ENCODE assay signal across 14 cellular contexts in genomic region chr17:48840441-48840840, GRCh38. TPM values are rescaled to one million over a fixed set of nuclear protein-coding genes. Genes with fewer than 3 reads are reported as not detected.
DNase-seq lines count a peak whose midpoint lies in the region; ATAC-seq, FAIRE-seq and TF ChIP-seq lines count a peak whose summit lies in the region.
"Had no signal": no experiment of that assay in that cellular context is flagged by ENCODE, and none has a peak within 500 bp of the region (broad histone marks: within the 10 kb centered on the region; RNA-seq: fewer than 3 reads in every experiment).

No MANE protein-coding gene starts in this region.

- TF ChIP-seq CTCF in MM.1S (IDR thresholded peaks at IDR 0.05; ENCODE audit: low read length) = no peak
- no peak for TF ChIP-seq CTCF in ovary (IDR thresholded peaks at IDR 0.05)

- FAIRE-seq in GM19239 (lab: Jason Lieb, UNC) = no peak
- FAIRE-seq: endometrium had no signal

- no peak overlapping the region for H2AFZ ChIP-seq in MM.1S (ENCODE audit: low read length)

- DNase-seq in MM.1S (no peak), ovary (no peak), NCI-H2227 treated with DMSO at 0.1 percent for 48 hours (lab: John Stamatoyannopoulos, UW) (no peak), GM19239 (ENCODE audit: insufficient read length, low spot score) (no peak), cerebellum (ENCODE audit: low spot score) (no peak)
- DNase-seq: DMS153; left colon; NCI-H1694 treated with DMSO at 0.1 percent for 48 hours; stimulated activated CD4-positive, alpha-beta T cell treated with anti-CD3 and anti-CD28 coated beads, Interleukin-15, amount 100 ng/mL, for 24 hours had no signal

- H3K27ac ChIP-seq in BLaER1 (peak overlapping the region; percentile 40; the same call in 1 of the 2 replicates), MM.1S (ENCODE audit: low read length) (peak overlapping the region; percentile 37; the same call in 1 of the 2 replicates), ovary (peak overlapping the region; percentile 70 to 77)

- H4K20me1 ChIP-seq in BLaER1 (peaks cover 2% of the 10 kb centered on the region; the same call in 1 of the 2 replicates), MM.1S (ENCODE audit: insufficient read depth, low read length) (no peaks in the 10 kb centered on the region)

- intact Hi-C loops in ovary (cut with DNase I) = no loop called here

- H3K4me2 ChIP-seq in BLaER1 (peak overlapping the region; percentile 77), MM.1S (ENCODE audit: low read depth, low read length) (peak overlapping the region; percentile 85)

- no peak overlapping the region for H3K9ac ChIP-seq in BLaER1
- no peak overlapping the region for H3K9ac ChIP-seq in MM.1S (ENCODE audit: low read length)
- no peak overlapping the region for H3K9ac ChIP-seq in endocrine pancreas (ENCODE audit: control insufficient read depth, insufficient read depth, low read length)

- ATAC-seq in GM21528 (IDR thresholded peaks at IDR 0.05; ENCODE audit: low FRiP score, unreplicated experiment) = no peak

- H3K9me3 ChIP-seq in BLaER1 (no peaks in the 10 kb centered on the region), MM.1S (replicated peaks; ENCODE audit: insufficient read depth, low read length) (no peaks in the 10 kb centered on the region), endocrine pancreas (ENCODE audit: control insufficient read depth, low read length) (no peaks in the 10 kb centered on the region), ovary (no peaks in the 10 kb centered on the region)
- H3K9me3 ChIP-seq: SJSA1 had no signal

- H3F3A ChIP-seq in MM.1S (ENCODE audit: insufficient read depth, low read length) = peaks cover 27% of the 10 kb centered on the region

- no peak for TF ChIP-seq POLR2A in ovary (IDR thresholded peaks at IDR 0.05)

- TF ChIP-seq EP300 in ovary (IDR thresholded peaks at IDR 0.05) = no peak

- peaks cover 80% of the 10 kb centered on the region for H3K4me1 ChIP-seq in BLaER1
- H3K4me1 ChIP-seq in MM.1S (ENCODE audit: low read length) = peaks cover 36% of the 10 kb centered on the region
- peaks cover 10% of the 10 kb centered on the region for H3K4me1 ChIP-seq in endocrine pancreas (ENCODE audit: control insufficient read depth, insufficient read depth, low read length)
- H3K4me1 ChIP-seq in ovary (ENCODE audit: insufficient read depth) = peaks cover 11% of the 10 kb centered on the region

- H3K27me3 ChIP-seq in BLaER1 (no peaks in the 10 kb centered on the region), MM.1S (replicated peaks; ENCODE audit: insufficient read depth, low read length) (no peaks in the 10 kb centered on the region), endocrine pancreas (ENCODE audit: control insufficient read depth, insufficient read depth, low read length) (no peaks in the 10 kb centered on the region), ovary (no peaks in the 10 kb centered on the region)
- H3K27me3 ChIP-seq: SJSA1 had no signal

- WGBS in ovary, 3 donors = 8 to 11% (median 9%) methylated on average over 3 of the region's 3 CpGs

- H3K36me3 ChIP-seq in BLaER1 = peaks cover 49% of the 10 kb centered on the region
- no peaks in the 10 kb centered on the region for H3K36me3 ChIP-seq in MM.1S (replicated peaks; ENCODE audit: insufficient read depth, low read length)
- no peaks in the 10 kb centered on the region for H3K36me3 ChIP-seq in endocrine pancreas (ENCODE audit: control insufficient read depth, insufficient read depth, low read length)
- no peaks in the 10 kb centered on the region for H3K36me3 ChIP-seq in ovary

- H3K4me3 ChIP-seq in BLaER1 (no peak overlapping the region), MM.1S (ENCODE audit: low read length) (peak overlapping the region; percentile 43), endocrine pancreas (ENCODE audit: control insufficient read depth, insufficient read depth, low read length) (peak overlapping the region; percentile 86), ovary (no peak overlapping the region)

- peaks cover 35% of the 10 kb centered on the region for H3K79me2 ChIP-seq in MM.1S (ENCODE audit: low read length)

- no peaks in the 10 kb centered on the region for H3K9me2 ChIP-seq in MM.1S (replicated peaks; ENCODE audit: insufficient read depth, low read length)

RNA-seq across cellular contexts. Expression of gene CALCOCO2, which starts 9.6 kb away (rescaled TPM):
- total RNA-seq in ovary (100 to 1,000 TPM in 6 of 7 donors, 10 to 100 TPM in 1; 72.1 to 180 (median 159) TPM), cerebellum (23.8 TPM)
- polyA plus RNA-seq in ovary = 100 to 1,000 TPM in 1 of 2 donors, 10 to 100 TPM in 1; 75.4 to 239 TPM

RNA-seq across cellular contexts. Expression of gene TTLL6, which starts 23.4 kb away (rescaled TPM):
- total RNA-seq in ovary (1 to 10 TPM in 1 of 7 donors, under 1 TPM in 3, not detected in 3; 0.17 to 3.8 (median 0.52) TPM), cerebellum (0.09 TPM)
- under 1 TPM; 0.06 to 0.47 TPM for polyA plus RNA-seq in ovary
- total RNA-seq: SJSA1 had no signal

RNA-seq across cellular contexts. Expression of gene ATP5MC1, which starts 52.1 kb away (rescaled TPM):
- total RNA-seq in ovary = 10 to 100 TPM; 42.8 to 69.8 (median 59.9) TPM
- polyA plus RNA-seq in ovary = 100 to 1,000 TPM; 105 to 198 TPM
- 32.7 TPM for total RNA-seq in cerebellum

Comparison
In these comparisons a context has a peak if more than half of its experiments do, and no peak if none do; other contexts are left out.
1. H3K4me3 ChIP-seq: peak in MM.1S (single experiment) and endocrine pancreas (single experiment); none in BLaER1 (single experiment) and ovary (single experiment).
2. Peak in every context shown above with its lines, with median percentiles within 50 percentile points of each other: H3K27ac ChIP-seq.